1 cellular context compared by ENCODE assay signal in the genomic region with DNA sequence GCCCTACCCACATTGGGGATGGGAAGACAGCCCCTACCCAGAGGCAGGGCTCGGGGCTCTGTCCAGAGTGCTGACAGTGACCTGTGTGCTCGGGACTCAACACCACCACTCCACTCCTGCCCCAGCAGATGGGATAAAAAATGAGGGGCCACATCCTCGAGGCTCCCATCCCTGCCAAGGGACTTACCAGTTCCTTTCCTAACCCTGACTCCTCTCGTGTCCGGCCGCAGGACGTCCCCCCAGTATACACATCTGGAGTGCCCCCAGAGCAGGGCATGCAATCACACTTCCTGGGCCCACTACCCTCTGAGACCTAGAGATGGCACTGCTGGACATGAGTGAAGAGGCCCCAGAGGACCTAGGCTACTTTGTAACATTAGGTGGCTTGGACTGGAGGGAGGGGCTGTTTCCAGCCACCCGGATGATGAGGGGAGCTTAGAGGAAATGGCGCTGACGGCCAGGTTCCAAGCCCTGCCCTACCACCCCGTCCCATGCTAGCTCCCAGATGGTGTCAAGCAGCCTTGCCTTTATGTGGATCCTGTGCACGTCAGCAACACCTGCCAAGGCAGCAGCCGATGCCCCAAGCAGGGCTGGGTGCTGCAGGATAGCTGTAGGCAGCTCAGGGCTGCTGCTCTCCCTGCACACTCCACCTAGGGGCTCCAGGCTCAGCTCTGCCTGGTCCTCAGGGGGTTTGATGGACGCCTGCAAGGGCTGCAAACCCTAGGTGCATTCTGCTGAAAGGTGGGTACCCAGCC.
A peak's percentile ranks its signal among the peaks of the same experiment; 100 is the strongest.
TF ChIP-seq lines count a peak whose summit lies in the region.

No MANE protein-coding gene starts in this region.

TF ChIP-seq in K562, 482 proteins besides CTCF, POLR2A, EP300 and RAD21 (continued from another document and continues in another):
- TF ChIP-seq, protein P1, sequence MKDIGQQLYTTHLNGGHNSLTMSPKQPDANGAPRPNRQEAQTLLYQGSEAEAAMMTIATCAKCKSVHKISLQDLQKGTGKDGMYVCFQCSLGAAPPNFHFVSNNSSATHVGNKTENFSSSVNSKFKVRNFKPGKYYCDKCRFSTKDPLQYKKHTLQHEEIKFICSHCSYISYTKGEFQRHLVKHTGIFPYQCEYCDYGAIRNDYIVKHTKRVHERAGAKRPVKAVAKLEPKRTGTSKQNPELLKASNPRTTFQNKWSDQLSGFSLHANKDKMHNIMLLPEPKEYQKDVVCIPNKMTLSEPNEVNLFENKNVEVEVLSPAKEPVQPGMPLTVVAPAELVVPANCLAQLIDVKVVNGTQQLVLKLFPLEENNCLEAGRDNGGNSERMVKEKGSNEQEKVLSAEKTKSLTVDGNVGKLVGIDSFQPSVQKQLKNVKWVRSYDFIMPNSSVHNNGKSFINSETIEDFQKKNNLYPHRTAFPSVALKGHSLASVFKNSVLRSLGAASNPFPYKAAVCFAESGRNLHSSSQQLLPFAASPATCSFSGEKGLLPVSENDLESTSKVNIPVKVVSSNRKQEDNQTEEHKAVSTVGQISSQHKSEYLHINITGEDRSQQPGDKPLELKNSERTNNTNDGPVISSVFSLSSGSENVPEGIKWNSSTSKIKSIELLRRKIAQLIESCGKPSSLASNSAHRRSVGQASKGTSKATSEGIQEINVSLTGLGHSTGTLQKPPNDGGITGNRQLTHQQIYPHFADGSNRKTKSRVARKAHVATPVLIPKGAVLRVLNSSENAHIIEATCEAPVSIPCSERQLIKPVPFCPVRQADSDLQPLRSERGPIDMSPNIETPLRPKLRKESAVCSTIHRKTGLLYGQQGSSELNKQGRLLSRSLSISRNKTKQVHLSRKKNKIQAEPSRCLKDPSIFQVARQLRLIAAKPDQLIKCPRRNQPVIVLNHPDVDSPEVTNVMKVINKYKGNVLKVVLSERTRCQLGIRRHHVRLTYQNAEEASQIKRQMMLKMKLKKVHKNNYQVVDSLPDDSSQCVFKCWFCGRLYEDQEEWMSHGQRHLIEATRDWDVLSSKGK (CRISPR knock-in tag; IDR thresholded peaks at IDR 0.05): no peak
- no peak for TF ChIP-seq GTF2E2 (tag; IDR thresholded peaks at IDR 0.05)
- TF ChIP-seq, protein P2, sequence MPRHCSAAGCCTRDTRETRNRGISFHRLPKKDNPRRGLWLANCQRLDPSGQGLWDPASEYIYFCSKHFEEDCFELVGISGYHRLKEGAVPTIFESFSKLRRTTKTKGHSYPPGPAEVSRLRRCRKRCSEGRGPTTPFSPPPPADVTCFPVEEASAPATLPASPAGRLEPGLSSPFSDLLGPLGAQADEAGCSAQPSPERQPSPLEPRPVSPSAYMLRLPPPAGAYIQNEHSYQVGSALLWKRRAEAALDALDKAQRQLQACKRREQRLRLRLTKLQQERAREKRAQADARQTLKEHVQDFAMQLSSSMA (CRISPR knock-in tag; IDR thresholded peaks at IDR 0.05): peak; percentile 82; the same call in 1 of the 2 replicates
- TF ChIP-seq YY1 (IDR thresholded peaks at IDR 0.05; ENCODE audit: borderline replicate concordance in 1 of 3, control insufficient read depth in 1 of 3, extremely low read depth in 1 of 3, insufficient read depth in 3 of 3, insufficient read length in 1 of 3, insufficient replicate concordance in 2 of 3, low read depth in 1 of 3, low read length in 2 of 3): peak in 1 of 3 experiments; percentile 17
- TF ChIP-seq TFAM (CRISPR knock-in tag; conservative IDR thresholded peaks at IDR 0.05): no peak
- TF ChIP-seq HSF4 (CRISPR knock-in tag; IDR thresholded peaks at IDR 0.05; ENCODE audit: borderline replicate concordance): no peak
- TF ChIP-seq TCFL5 (CRISPR knock-in tag; conservative IDR thresholded peaks at IDR 0.05): no peak
- TF ChIP-seq BHLHE40 (IDR thresholded peaks at IDR 0.05; ENCODE audit: low read length): no peak
- TF ChIP-seq ZNF133 (CRISPR knock-in tag; IDR thresholded peaks at IDR 0.05): no peak
- 0 out of 2 replicates have a peak, but pooled peaks have one; percentile 3 for TF ChIP-seq ZNF561 (CRISPR knock-in tag; conservative IDR thresholded peaks at IDR 0.05)
- no peak for TF ChIP-seq HDGF (IDR thresholded peaks at IDR 0.05)
- TF ChIP-seq ZFX (CRISPR knock-in tag; IDR thresholded peaks at IDR 0.05): no peak
- TF ChIP-seq NFE2 (IDR thresholded peaks at IDR 0.05; ENCODE audit: low read depth): no peak
- TF ChIP-seq, protein P3, sequence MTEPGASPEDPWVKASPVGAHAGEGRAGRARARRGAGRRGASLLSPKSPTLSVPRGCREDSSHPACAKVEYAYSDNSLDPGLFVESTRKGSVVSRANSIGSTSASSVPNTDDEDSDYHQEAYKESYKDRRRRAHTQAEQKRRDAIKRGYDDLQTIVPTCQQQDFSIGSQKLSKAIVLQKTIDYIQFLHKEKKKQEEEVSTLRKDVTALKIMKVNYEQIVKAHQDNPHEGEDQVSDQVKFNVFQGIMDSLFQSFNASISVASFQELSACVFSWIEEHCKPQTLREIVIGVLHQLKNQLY (CRISPR knock-in tag; conservative IDR thresholded peaks at IDR 0.05): no peak
- no peak for TF ChIP-seq NCOA2 (IDR thresholded peaks at IDR 0.05; ENCODE audit: partially characterized antibody in 2 of 2)
- 0 out of 2 replicates have a peak, but pooled peaks have one; percentile 51 for TF ChIP-seq NFXL1 (CRISPR knock-in tag; IDR thresholded peaks at IDR 0.05)
- TF ChIP-seq MTF1 (CRISPR knock-in tag; IDR thresholded peaks at IDR 0.05; ENCODE audit: borderline replicate concordance): no peak
- no peak for TF ChIP-seq HOXB6 (CRISPR knock-in tag; IDR thresholded peaks at IDR 0.05; ENCODE audit: borderline replicate concordance)
- no peak for TF ChIP-seq SMARCB1 (IDR thresholded peaks at IDR 0.05; ENCODE audit: insufficient read length, low read depth)
- no peak for TF ChIP-seq EZH2 (IDR thresholded peaks at IDR 0.05; ENCODE audit: borderline replicate concordance, low read depth, low read length)
- TF ChIP-seq, protein P4, sequence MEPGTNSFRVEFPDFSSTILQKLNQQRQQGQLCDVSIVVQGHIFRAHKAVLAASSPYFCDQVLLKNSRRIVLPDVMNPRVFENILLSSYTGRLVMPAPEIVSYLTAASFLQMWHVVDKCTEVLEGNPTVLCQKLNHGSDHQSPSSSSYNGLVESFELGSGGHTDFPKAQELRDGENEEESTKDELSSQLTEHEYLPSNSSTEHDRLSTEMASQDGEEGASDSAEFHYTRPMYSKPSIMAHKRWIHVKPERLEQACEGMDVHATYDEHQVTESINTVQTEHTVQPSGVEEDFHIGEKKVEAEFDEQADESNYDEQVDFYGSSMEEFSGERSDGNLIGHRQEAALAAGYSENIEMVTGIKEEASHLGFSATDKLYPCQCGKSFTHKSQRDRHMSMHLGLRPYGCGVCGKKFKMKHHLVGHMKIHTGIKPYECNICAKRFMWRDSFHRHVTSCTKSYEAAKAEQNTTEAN (CRISPR knock-in tag; IDR thresholded peaks at IDR 0.05): no peak
- TF ChIP-seq POLR3G (IDR thresholded peaks at IDR 0.05; ENCODE audit: extremely low read depth, insufficient read length, insufficient replicate concordance): no peak
- no peak for TF ChIP-seq LCOR (CRISPR knock-in tag; IDR thresholded peaks at IDR 0.05)
- TF ChIP-seq RBM22 (IDR thresholded peaks at IDR 0.05; ENCODE audit: low read depth, low read length, poor library complexity, severe bottlenecking): no peak
- TF ChIP-seq, protein P5, sequence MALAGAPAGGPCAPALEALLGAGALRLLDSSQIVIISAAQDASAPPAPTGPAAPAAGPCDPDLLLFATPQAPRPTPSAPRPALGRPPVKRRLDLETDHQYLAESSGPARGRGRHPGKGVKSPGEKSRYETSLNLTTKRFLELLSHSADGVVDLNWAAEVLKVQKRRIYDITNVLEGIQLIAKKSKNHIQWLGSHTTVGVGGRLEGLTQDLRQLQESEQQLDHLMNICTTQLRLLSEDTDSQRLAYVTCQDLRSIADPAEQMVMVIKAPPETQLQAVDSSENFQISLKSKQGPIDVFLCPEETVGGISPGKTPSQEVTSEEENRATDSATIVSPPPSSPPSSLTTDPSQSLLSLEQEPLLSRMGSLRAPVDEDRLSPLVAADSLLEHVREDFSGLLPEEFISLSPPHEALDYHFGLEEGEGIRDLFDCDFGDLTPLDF (CRISPR knock-in tag; IDR thresholded peaks at IDR 0.05): no peak
- TF ChIP-seq ZNF41 (CRISPR knock-in tag; conservative IDR thresholded peaks at IDR 0.05): no peak
- no peak for TF ChIP-seq ZBED1 (IDR thresholded peaks at IDR 0.05)
- 0 out of 2 replicates have a peak, but pooled peaks have one; percentile 11 for TF ChIP-seq ZBTB17 (CRISPR knock-in tag; IDR thresholded peaks at IDR 0.05)
- TF ChIP-seq CREBBP (IDR thresholded peaks at IDR 0.05; ENCODE audit: low read depth, low read length): no peak
- no peak; the same call in 1 of the 2 replicates for TF ChIP-seq TCF3 (CRISPR knock-in tag; IDR thresholded peaks at IDR 0.05)
- TF ChIP-seq ZNF197 (CRISPR knock-in tag; IDR thresholded peaks at IDR 0.05; ENCODE audit: low read depth): no peak
- no peak for TF ChIP-seq POU5F1 (IDR thresholded peaks at IDR 0.05; ENCODE audit: borderline replicate concordance, low read depth, low read length, partially characterized antibody)
- TF ChIP-seq, protein P6, sequence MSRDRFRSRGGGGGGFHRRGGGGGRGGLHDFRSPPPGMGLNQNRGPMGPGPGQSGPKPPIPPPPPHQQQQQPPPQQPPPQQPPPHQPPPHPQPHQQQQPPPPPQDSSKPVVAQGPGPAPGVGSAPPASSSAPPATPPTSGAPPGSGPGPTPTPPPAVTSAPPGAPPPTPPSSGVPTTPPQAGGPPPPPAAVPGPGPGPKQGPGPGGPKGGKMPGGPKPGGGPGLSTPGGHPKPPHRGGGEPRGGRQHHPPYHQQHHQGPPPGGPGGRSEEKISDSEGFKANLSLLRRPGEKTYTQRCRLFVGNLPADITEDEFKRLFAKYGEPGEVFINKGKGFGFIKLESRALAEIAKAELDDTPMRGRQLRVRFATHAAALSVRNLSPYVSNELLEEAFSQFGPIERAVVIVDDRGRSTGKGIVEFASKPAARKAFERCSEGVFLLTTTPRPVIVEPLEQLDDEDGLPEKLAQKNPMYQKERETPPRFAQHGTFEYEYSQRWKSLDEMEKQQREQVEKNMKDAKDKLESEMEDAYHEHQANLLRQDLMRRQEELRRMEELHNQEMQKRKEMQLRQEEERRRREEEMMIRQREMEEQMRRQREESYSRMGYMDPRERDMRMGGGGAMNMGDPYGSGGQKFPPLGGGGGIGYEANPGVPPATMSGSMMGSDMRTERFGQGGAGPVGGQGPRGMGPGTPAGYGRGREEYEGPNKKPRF (IDR thresholded peaks at IDR 0.05; ENCODE audit: low read depth, low read length): no peak
- no peak for TF ChIP-seq FOXM1 (IDR thresholded peaks at IDR 0.05; ENCODE audit: low read depth)
- TF ChIP-seq FOXM1 (CRISPR knock-in tag; IDR thresholded peaks at IDR 0.05; ENCODE audit: low read depth): 0 out of 2 replicates have a peak, but pooled peaks have one; percentile 21
- TF ChIP-seq COPS2 (conservative IDR thresholded peaks at IDR 0.05): no peak
- TF ChIP-seq CTBP1 (IDR thresholded peaks at IDR 0.05; ENCODE audit: borderline replicate concordance): peak; percentile 43; the same call in 1 of the 2 replicates
- TF ChIP-seq, protein P7, sequence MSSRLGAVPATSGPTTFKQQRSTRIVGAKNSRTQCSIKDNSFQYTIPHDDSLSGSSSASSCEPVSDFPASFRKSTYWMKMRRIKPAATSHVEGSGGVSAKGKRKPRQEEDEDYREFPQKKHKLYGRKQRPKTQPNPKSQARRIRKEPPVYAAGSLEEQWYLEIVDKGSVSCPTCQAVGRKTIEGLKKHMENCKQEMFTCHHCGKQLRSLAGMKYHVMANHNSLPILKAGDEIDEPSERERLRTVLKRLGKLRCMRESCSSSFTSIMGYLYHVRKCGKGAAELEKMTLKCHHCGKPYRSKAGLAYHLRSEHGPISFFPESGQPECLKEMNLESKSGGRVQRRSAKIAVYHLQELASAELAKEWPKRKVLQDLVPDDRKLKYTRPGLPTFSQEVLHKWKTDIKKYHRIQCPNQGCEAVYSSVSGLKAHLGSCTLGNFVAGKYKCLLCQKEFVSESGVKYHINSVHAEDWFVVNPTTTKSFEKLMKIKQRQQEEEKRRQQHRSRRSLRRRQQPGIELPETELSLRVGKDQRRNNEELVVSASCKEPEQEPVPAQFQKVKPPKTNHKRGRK (tag; IDR thresholded peaks at IDR 0.05): no peak
- 0 out of 4 replicates have a peak, but pooled peaks of 1 of the 2 experiments have one; percentile 11 for TF ChIP-seq KDM4B (IDR thresholded peaks at IDR 0.05; ENCODE audit: borderline replicate concordance in 2 of 2, low read depth in 1 of 2)
- TF ChIP-seq BCOR (IDR thresholded peaks at IDR 0.05): no peak
- TF ChIP-seq, protein P8, sequence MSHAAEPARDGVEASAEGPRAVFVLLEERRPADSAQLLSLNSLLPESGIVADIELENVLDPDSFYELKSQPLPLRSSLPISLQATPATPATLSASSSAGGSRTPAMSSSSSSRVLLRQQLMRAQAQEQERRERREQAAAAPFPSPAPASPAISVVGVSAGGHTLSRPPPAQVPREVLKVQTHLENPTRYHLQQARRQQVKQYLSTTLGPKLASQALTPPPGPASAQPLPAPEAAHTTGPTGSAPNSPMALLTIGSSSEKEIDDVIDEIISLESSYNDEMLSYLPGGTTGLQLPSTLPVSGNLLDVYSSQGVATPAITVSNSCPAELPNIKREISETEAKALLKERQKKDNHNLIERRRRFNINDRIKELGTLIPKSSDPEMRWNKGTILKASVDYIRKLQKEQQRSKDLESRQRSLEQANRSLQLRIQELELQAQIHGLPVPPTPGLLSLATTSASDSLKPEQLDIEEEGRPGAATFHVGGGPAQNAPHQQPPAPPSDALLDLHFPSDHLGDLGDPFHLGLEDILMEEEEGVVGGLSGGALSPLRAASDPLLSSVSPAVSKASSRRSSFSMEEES (CRISPR knock-in tag; IDR thresholded peaks at IDR 0.05): no peak
- no peak for TF ChIP-seq ZNF324 (CRISPR knock-in tag; IDR thresholded peaks at IDR 0.05)
- TF ChIP-seq ZKSCAN8 (CRISPR knock-in tag; IDR thresholded peaks at IDR 0.05): no peak
- TF ChIP-seq ZNF668 (CRISPR knock-in tag; IDR thresholded peaks at IDR 0.05): no peak
- no peak for TF ChIP-seq TOE1 (IDR thresholded peaks at IDR 0.05; ENCODE audit: borderline replicate concordance)
- TF ChIP-seq TOE1 (CRISPR knock-in tag; IDR thresholded peaks at IDR 0.05; ENCODE audit: borderline replicate concordance, low read depth): peak; percentile 32; the same call in 1 of the 2 replicates
- peak; percentile 39 for TF ChIP-seq ETV1 (tag; conservative IDR thresholded peaks at IDR 0.05; ENCODE audit: low read depth)
- TF ChIP-seq TBL1XR1 (IDR thresholded peaks at IDR 0.05; ENCODE audit: low read length in 2 of 2): no peak
- no peak for TF ChIP-seq MCM7 (IDR thresholded peaks at IDR 0.05)
- TF ChIP-seq TRIM28 (IDR thresholded peaks at IDR 0.05): no peak
- TF ChIP-seq, protein P9, sequence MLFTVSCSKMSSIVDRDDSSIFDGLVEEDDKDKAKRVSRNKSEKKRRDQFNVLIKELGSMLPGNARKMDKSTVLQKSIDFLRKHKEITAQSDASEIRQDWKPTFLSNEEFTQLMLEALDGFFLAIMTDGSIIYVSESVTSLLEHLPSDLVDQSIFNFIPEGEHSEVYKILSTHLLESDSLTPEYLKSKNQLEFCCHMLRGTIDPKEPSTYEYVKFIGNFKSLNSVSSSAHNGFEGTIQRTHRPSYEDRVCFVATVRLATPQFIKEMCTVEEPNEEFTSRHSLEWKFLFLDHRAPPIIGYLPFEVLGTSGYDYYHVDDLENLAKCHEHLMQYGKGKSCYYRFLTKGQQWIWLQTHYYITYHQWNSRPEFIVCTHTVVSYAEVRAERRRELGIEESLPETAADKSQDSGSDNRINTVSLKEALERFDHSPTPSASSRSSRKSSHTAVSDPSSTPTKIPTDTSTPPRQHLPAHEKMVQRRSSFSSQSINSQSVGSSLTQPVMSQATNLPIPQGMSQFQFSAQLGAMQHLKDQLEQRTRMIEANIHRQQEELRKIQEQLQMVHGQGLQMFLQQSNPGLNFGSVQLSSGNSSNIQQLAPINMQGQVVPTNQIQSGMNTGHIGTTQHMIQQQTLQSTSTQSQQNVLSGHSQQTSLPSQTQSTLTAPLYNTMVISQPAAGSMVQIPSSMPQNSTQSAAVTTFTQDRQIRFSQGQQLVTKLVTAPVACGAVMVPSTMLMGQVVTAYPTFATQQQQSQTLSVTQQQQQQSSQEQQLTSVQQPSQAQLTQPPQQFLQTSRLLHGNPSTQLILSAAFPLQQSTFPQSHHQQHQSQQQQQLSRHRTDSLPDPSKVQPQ (CRISPR knock-in tag; IDR thresholded peaks at IDR 0.05; ENCODE audit: borderline replicate concordance): no peak
